8 cellular contexts compared by ENCODE assay signal in the genomic region with DNA sequence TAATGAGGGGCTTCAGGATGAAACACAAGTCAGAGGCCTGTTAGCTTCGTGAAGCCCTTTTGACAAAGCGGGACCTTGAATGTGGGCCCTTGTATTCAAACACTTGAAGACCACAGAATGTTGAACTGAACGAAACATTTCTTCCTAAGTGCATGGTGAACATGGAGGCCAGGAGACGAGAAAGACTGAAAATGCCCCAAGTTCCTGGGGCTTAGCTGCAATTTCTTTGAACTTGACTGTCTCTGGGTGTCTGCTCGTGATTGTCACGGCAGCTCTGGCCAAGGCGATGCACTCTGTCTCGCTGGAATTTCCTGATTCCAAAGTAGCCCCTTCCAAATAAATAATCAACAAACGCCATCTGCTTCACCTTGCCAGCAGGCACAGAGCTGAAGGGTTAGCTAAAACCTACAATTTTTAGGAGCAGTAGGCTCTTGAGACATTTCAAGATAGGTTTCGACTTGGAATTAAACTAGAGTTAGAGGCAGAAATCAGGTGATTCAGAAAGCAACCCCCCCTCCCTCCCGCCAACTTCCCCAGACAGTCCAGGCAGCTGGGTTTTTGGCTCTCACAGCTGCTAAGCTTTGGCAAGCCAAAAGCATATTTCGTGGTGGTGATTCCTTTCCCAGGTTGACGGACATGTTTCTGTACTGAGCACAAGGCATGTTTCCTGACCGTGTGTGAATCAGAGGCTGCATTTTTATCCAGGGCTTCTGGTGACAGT. TPM values are rescaled to one million over a fixed set of nuclear protein-coding genes. Genes with fewer than 3 reads are reported as not detected.
DNase-seq lines count a peak whose midpoint lies in the region; ATAC-seq and TF ChIP-seq lines count a peak whose summit lies in the region.

No MANE protein-coding gene starts in this region.

- 40% methylated on average over 14 of the region's 14 CpGs for WGBS in SK-N-SH (ENCODE audit: low lambda C conversion rate)
- WGBS in esophagus squamous epithelium, 2 donors, result 25 to 28% methylated on average over 14 of the region's 14 CpGs

- H2AFZ ChIP-seq in SK-N-SH (ENCODE audit: low read depth) (peak overlapping the region; percentile 48; the same call in 1 of the 2 replicates), neuron (ENCODE audit: low read depth, low read length) (peak overlapping the region; percentile 74)

- peak overlapping the region; percentile 99 to 100 for H3K27ac ChIP-seq in SK-N-SH (ENCODE audit: low read depth in 2 of 2, low read length in 1 of 2)
- peak overlapping the region; percentile 86 to 100 (median 98) for H3K27ac ChIP-seq in esophagus squamous epithelium

- POLR2A ChIA-PET in SK-N-SH (lab: Yijun Ruan, JAX), result interaction anchor here (1.1 kb wide), 1 partner anchor 117 kb away, joined by 3 read pairs; no protein-coding TSS in a partner anchor

- peak overlapping the region; percentile 55 for H3K4me3 Mint-ChIP-seq in activated naive CD4-positive, alpha-beta T cell treated with anti-CD3 and anti-CD28 coated beads, Interleukin-2, amount 50 U/mL, for 24 hours

- H3K79me2 ChIP-seq in SK-N-SH (ENCODE audit: insufficient read depth), result peaks cover 5% of the 10 kb centered on the region; the same call in 1 of the 2 replicates

- no peaks in the 10 kb centered on the region for H3K36me3 ChIP-seq in SK-N-SH (replicated peaks in 1 of 2; ENCODE audit: control insufficient read depth in 1 of 2, insufficient read depth in 2 of 2, low read length in 1 of 2)
- no peaks in the 10 kb centered on the region for H3K36me3 ChIP-seq in esophagus squamous epithelium
- no peaks in the 10 kb centered on the region for H3K36me3 ChIP-seq in neuron (ENCODE audit: insufficient read depth, low read length)

- no peaks in the 10 kb centered on the region for H3K9me2 ChIP-seq in SK-N-SH

- TF ChIP-seq EP300 in SK-N-SH (IDR thresholded peaks at IDR 0.05; ENCODE audit: borderline replicate concordance in 1 of 2, low read depth in 1 of 2, low read length in 1 of 2), result peak in 1 of 2 experiments; percentile 49; a peak in 1 of 4 replicates

- peak overlapping the region; percentile 87 for H3K4me2 ChIP-seq in SK-N-SH

- CTCF ChIA-PET in SK-N-SH (lab: Yijun Ruan, JAX), result interaction anchor here (1.3 to 24.4 kb wide), 7 partner anchors 9 to 169 kb away, joined by 3 to 484 read pairs (median 8); partner anchors contain the start of gene IRF2BPL

- peak overlapping the region; percentile 86; the same call in 1 of the 2 replicates for H3K9ac ChIP-seq in SK-N-SH

- TF ChIP-seq POLR2A in esophagus squamous epithelium (IDR thresholded peaks at IDR 0.05), result no peak

- intact Hi-C loops in esophagus squamous epithelium (cut with DNase I), result no loop called here

- H3K27ac Mint-ChIP-seq in activated naive CD4-positive, alpha-beta T cell treated with anti-CD3 and anti-CD28 coated beads, Interleukin-2, amount 50 U/mL, for 24 hours, result peak overlapping the region; percentile 89

- no peak for DNase-seq in activated naive CD4-positive, alpha-beta T cell treated with anti-CD3 and anti-CD28 coated beads, Interleukin-2, amount 50 U/mL, for 16 hours
- DNase-seq in SK-N-SH (no peak), esophagus squamous epithelium (lab: John Stamatoyannopoulos, UW) (no peak)

- peaks cover 65% of the 10 kb centered on the region for H3F3A ChIP-seq in SK-N-SH (replicated peaks; ENCODE audit: insufficient read depth)

- peaks cover 83% of the 10 kb centered on the region for H3K4me1 Mint-ChIP-seq in activated naive CD4-positive, alpha-beta T cell treated with anti-CD3 and anti-CD28 coated beads, Interleukin-2, amount 50 U/mL, for 24 hours

- no peaks in the 10 kb centered on the region for H3K9me3 ChIP-seq in SK-N-SH
- H3K9me3 ChIP-seq in esophagus squamous epithelium, result no peaks in the 10 kb centered on the region
- no peaks in the 10 kb centered on the region for H3K9me3 ChIP-seq in neuron (ENCODE audit: low read length)

- ATAC-seq in GM19035 (IDR thresholded peaks at IDR 0.05; ENCODE audit: unreplicated experiment) (no peak), HG03342 (IDR thresholded peaks at IDR 0.05; ENCODE audit: unreplicated experiment) (no peak), GM21723 (IDR thresholded peaks at IDR 0.05; ENCODE audit: unreplicated experiment) (no peak)

- TF ChIP-seq CTCF in SK-N-SH (IDR thresholded peaks at IDR 0.05) (no peak), esophagus squamous epithelium (IDR thresholded peaks at IDR 0.05) (no peak)

- no peaks in the 10 kb centered on the region for H3K27me3 Mint-ChIP-seq in activated naive CD4-positive, alpha-beta T cell treated with anti-CD3 and anti-CD28 coated beads, Interleukin-2, amount 50 U/mL, for 24 hours

- no peaks in the 10 kb centered on the region for H4K20me1 ChIP-seq in SK-N-SH (ENCODE audit: insufficient read depth)

- peaks cover 84 to 92% of the 10 kb centered on the region in 2 experiments for H3K4me1 ChIP-seq in SK-N-SH (ENCODE audit: control insufficient read depth in 1 of 2, insufficient read depth in 2 of 2, low read depth in 1 of 2, low read length in 1 of 2)
- peaks cover 93 to 100% (median 95%) of the 10 kb centered on the region in 3 donors for H3K4me1 ChIP-seq in esophagus squamous epithelium
- peaks cover 83% of the 10 kb centered on the region for H3K4me1 ChIP-seq in neuron (ENCODE audit: insufficient read depth, low read length)

- H3K9me3 Mint-ChIP-seq in activated naive CD4-positive, alpha-beta T cell treated with anti-CD3 and anti-CD28 coated beads, Interleukin-2, amount 50 U/mL, for 24 hours, result no peaks in the 10 kb centered on the region

- H3K4me3 ChIP-seq in SK-N-SH (ENCODE audit: low read depth in 2 of 2, low read length in 1 of 2) (peak overlapping the region in 1 of 2 experiments; percentile 22; a peak in 1 of 4 replicates), esophagus squamous epithelium (no peak overlapping the region), neuron (ENCODE audit: low read length) (no peak overlapping the region)

- H3K27me3 ChIP-seq in SK-N-SH (ENCODE audit: insufficient read depth) (no peaks in the 10 kb centered on the region), esophagus squamous epithelium (no peaks in the 10 kb centered on the region), neuron (ENCODE audit: insufficient read depth, low read length) (no peaks in the 10 kb centered on the region)

- TF ChIP-seq RAD21 in SK-N-SH (IDR thresholded peaks at IDR 0.05; ENCODE audit: low read length), result no peak

- H3K36me3 Mint-ChIP-seq in activated naive CD4-positive, alpha-beta T cell treated with anti-CD3 and anti-CD28 coated beads, Interleukin-2, amount 50 U/mL, for 24 hours, result no peaks in the 10 kb centered on the region

TF ChIP-seq in SK-N-SH, 30 proteins besides CTCF, POLR2A, EP300 and RAD21 (continues in another document):
- TF ChIP-seq PBX3 (IDR thresholded peaks at IDR 0.05), result peak; percentile 91
- no peak for TF ChIP-seq TAF1 (IDR thresholded peaks at IDR 0.05; ENCODE audit: borderline replicate concordance, low read depth, low read length)
- peak; percentile 24; the same call in 1 of the 2 replicates for TF ChIP-seq RXRA (IDR thresholded peaks at IDR 0.05; ENCODE audit: borderline replicate concordance, low read depth)
- no peak for TF ChIP-seq EZH2phosphoT487 (IDR thresholded peaks at IDR 0.05; ENCODE audit: borderline replicate concordance, low read depth)
- peak; percentile 46; the same call in 1 of the 2 replicates for TF ChIP-seq SIN3A (IDR thresholded peaks at IDR 0.05; ENCODE audit: borderline replicate concordance, low read depth, low read length)
- no peak for TF ChIP-seq SMC3 (IDR thresholded peaks at IDR 0.05; ENCODE audit: low read depth, low read length)
- peak; percentile 95 for TF ChIP-seq NFIC (IDR thresholded peaks at IDR 0.05; ENCODE audit: borderline replicate concordance)
- TF ChIP-seq YY1 (IDR thresholded peaks at IDR 0.05; ENCODE audit: low read depth), result peak; percentile 40; the same call in 1 of the 2 replicates
- peak; percentile 62; the same call in 1 of the 2 replicates for TF ChIP-seq POLR2AphosphoS5 (IDR thresholded peaks at IDR 0.05; ENCODE audit: low read depth, low read length)
- peak; percentile 41; the same call in 1 of the 2 replicates for TF ChIP-seq FOSL2 (IDR thresholded peaks at IDR 0.05; ENCODE audit: borderline replicate concordance, low read depth)
- peak; percentile 48; the same call in 1 of the 2 replicates for TF ChIP-seq JUND (IDR thresholded peaks at IDR 0.05)
- no peak; the same call in 1 of the 2 replicates for TF ChIP-seq MXI1 (IDR thresholded peaks at IDR 0.05; ENCODE audit: low read depth, low read length)
- TF ChIP-seq NRF1 (IDR thresholded peaks at IDR 0.05; ENCODE audit: low read depth, low read length), result no peak

RNA-seq across cellular contexts. Expression of gene IRF2BPL, which starts 13.5 kb away (rescaled TPM):
- 10.9 and 17.1 TPM in 2 replicates for polyA plus RNA-seq in SK-N-SH (2012; rRNA removed)
- 9.1 and 14.4 TPM in 2 replicates for polyA plus RNA-seq in SK-N-SH (2012; cell fraction: cytosol; rRNA removed)
- 16.2 and 16.9 TPM in 2 replicates for polyA plus RNA-seq in SK-N-SH (2012; cell fraction: nucleus; rRNA removed)
- 10 to 100 TPM; 15.8 to 28.8 (median 24.0) TPM for total RNA-seq in esophagus squamous epithelium

RNA-seq across cellular contexts. Expression of gene CIPC, which starts 56.1 kb away (rescaled TPM):
- polyA plus RNA-seq in SK-N-SH (2012; rRNA removed), result 6.5 and 9.6 TPM in 2 replicates
- polyA plus RNA-seq in SK-N-SH (2012; cell fraction: cytosol; rRNA removed), result 8.0 and 8.5 TPM in 2 replicates
- polyA plus RNA-seq in SK-N-SH (2012; cell fraction: nucleus; rRNA removed), result 8.3 and 10.3 TPM in 2 replicates
- total RNA-seq in esophagus squamous epithelium, result 10 to 100 TPM; 17.1 to 38.3 (median 32.6) TPM
